In genomic region chr13:31930490-31930889, GRCh38 we compare ENCODE assay signal across 15 cellular contexts.
DNase-seq lines count a peak whose midpoint lies in the region; ATAC-seq, FAIRE-seq and TF ChIP-seq lines count a peak whose summit lies in the region.
"Had no signal": no experiment of that assay in that cellular context is flagged by ENCODE, and none has a peak within 500 bp of the region (broad histone marks: within the 10 kb centered on the region; RNA-seq: fewer than 3 reads in every experiment).

No MANE protein-coding gene starts in this region.

- 35 to 40% methylated on average over 2 of the region's 2 CpGs for WGBS in body of pancreas, 2 donors

- ATAC-seq in GM19328 (IDR thresholded peaks at IDR 0.05; ENCODE audit: unreplicated experiment): peak; percentile 18
- ATAC-seq in GM21786 (IDR thresholded peaks at IDR 0.05; ENCODE audit: unreplicated experiment): peak; percentile 17
- peak; percentile 24 for ATAC-seq in HG03159 (IDR thresholded peaks at IDR 0.05; ENCODE audit: unreplicated experiment)
- ATAC-seq in body of pancreas: no peak
- ATAC-seq: naive thymus-derived CD4-positive, alpha-beta T cell had no signal

- peak overlapping the region; percentile 50 to 90 (median 59) for H3K27ac ChIP-seq in body of pancreas
- H3K27ac ChIP-seq in ascending aorta: no peak overlapping the region

- no peak overlapping the region for H3K4me3 ChIP-seq in body of pancreas
- H3K4me3 ChIP-seq in ascending aorta: no peak overlapping the region
- H3K4me3 ChIP-seq: smooth muscle cell had no signal

- H3K27ac Mint-ChIP-seq in T-helper 2 cell treated with Interferon-gamma antibody and Interleukin-4, amounts not matched to agents 5 μg/mL and 100 μg/mL, for 36 hours: no peak overlapping the region
- H3K27ac Mint-ChIP-seq: activated naive CD8-positive, alpha-beta T cell treated with anti-CD3 and anti-CD28 coated beads, Interleukin-2, amount 10 ng/mL, durations not matched to agents 7 days and 5 days; naive thymus-derived CD4-positive, alpha-beta T cell; T-cell had no signal

- H3K4me3 Mint-ChIP-seq in T-helper 2 cell treated with Interferon-gamma antibody and Interleukin-4, amounts not matched to agents 5 μg/mL and 100 μg/mL, for 36 hours: no peak overlapping the region
- H3K4me3 Mint-ChIP-seq: activated naive CD8-positive, alpha-beta T cell treated with anti-CD3 and anti-CD28 coated beads, Interleukin-2, amount 10 ng/mL, durations not matched to agents 7 days and 5 days; naive thymus-derived CD4-positive, alpha-beta T cell; T-cell had no signal

- H3K36me3 ChIP-seq in body of pancreas (replicated peaks in 1 of 2; ENCODE audit: insufficient read depth in 1 of 2, low read depth in 2 of 2) (no peaks in the 10 kb centered on the region), ascending aorta (no peaks in the 10 kb centered on the region)

- H3K4me1 ChIP-seq in body of pancreas (peaks cover 60% of the 10 kb centered on the region), ascending aorta (peaks cover 0 to 12% of the 10 kb centered on the region in 2 donors)

- TF ChIP-seq CTCF in body of pancreas (IDR thresholded peaks at IDR 0.05): no peak
- TF ChIP-seq CTCF in ascending aorta (IDR thresholded peaks at IDR 0.05): no peak
- TF ChIP-seq CTCF in GM20000 (IDR thresholded peaks at IDR 0.05; ENCODE audit: extremely low read depth, missing control alignments): no peak
- no peak for TF ChIP-seq CTCF in D721Med (IDR thresholded peaks at IDR 0.05; ENCODE audit: insufficient read depth, missing control alignments)

- peaks cover 5% of the 10 kb centered on the region for H3K9me3 Mint-ChIP-seq in T-helper 2 cell treated with Interferon-gamma antibody and Interleukin-4, amounts not matched to agents 5 μg/mL and 100 μg/mL, for 36 hours
- H3K9me3 Mint-ChIP-seq: activated naive CD8-positive, alpha-beta T cell treated with anti-CD3 and anti-CD28 coated beads, Interleukin-2, amount 10 ng/mL, durations not matched to agents 7 days and 5 days; naive thymus-derived CD4-positive, alpha-beta T cell; T-cell had no signal

- FAIRE-seq in D721Med (lab: Jason Lieb, UNC): no peak
- FAIRE-seq: kidney had no signal

- H3K27me3 ChIP-seq in body of pancreas: no peaks in the 10 kb centered on the region
- H3K27me3 ChIP-seq in ascending aorta: no peaks in the 10 kb centered on the region

- intact Hi-C loops in body of pancreas (cut with DNase I): no loop called here
- intact Hi-C loops in ascending aorta (cut with DNase I): no loop called here

- peaks cover 0 to 3% (median 0%) of the 10 kb centered on the region in 3 donors for H3K9me3 ChIP-seq in body of pancreas
- H3K9me3 ChIP-seq in ascending aorta: no peaks in the 10 kb centered on the region

- TF ChIP-seq POLR2A in body of pancreas (IDR thresholded peaks at IDR 0.05): no peak

- peaks cover 7% of the 10 kb centered on the region for H3K36me3 Mint-ChIP-seq in T-helper 2 cell treated with Interferon-gamma antibody and Interleukin-4, amounts not matched to agents 5 μg/mL and 100 μg/mL, for 36 hours (ENCODE audit: low read depth)
- H3K36me3 Mint-ChIP-seq: activated naive CD8-positive, alpha-beta T cell treated with anti-CD3 and anti-CD28 coated beads, Interleukin-2, amount 10 ng/mL, durations not matched to agents 7 days and 5 days; T-cell had no signal

- DNase-seq in body of pancreas (no peak), ascending aorta (ENCODE audit: low spot score in 2 of 2) (no peak), GM20000 (ENCODE audit: low spot score) (no peak), D721Med (ENCODE audit: insufficient read length, low spot score) (no peak)
- no peak for DNase-seq in T-helper 2 cell treated with Interferon-gamma antibody and Interleukin-4, amounts not matched to agents 5 μg/mL and 100 μg/mL, for 36 hours (ENCODE audit: low spot score)
- DNase-seq: activated naive CD8-positive, alpha-beta T cell treated with anti-CD3 and anti-CD28 coated beads, Interleukin-2, amount 10 ng/mL, durations not matched to agents 7 days and 5 days; cortex of kidney; kidney; NCI-H1092; T-cell had no signal

- H3K27me3 Mint-ChIP-seq in T-helper 2 cell treated with Interferon-gamma antibody and Interleukin-4, amounts not matched to agents 5 μg/mL and 100 μg/mL, for 36 hours (ENCODE audit: low read depth): no peaks in the 10 kb centered on the region

- peaks cover 21% of the 10 kb centered on the region for H3K4me1 Mint-ChIP-seq in T-helper 2 cell treated with Interferon-gamma antibody and Interleukin-4, amounts not matched to agents 5 μg/mL and 100 μg/mL, for 36 hours (ENCODE audit: low read depth)
- H3K4me1 Mint-ChIP-seq: activated naive CD8-positive, alpha-beta T cell treated with anti-CD3 and anti-CD28 coated beads, Interleukin-2, amount 10 ng/mL, durations not matched to agents 7 days and 5 days had no signal

Comparison
In these comparisons a context has a peak if more than half of its experiments do, and no peak if none do; other contexts are left out.
1. H3K27ac ChIP-seq: peak in body of pancreas (4 of 4); none in ascending aorta (0 of 2).